In the genomic region with DNA sequence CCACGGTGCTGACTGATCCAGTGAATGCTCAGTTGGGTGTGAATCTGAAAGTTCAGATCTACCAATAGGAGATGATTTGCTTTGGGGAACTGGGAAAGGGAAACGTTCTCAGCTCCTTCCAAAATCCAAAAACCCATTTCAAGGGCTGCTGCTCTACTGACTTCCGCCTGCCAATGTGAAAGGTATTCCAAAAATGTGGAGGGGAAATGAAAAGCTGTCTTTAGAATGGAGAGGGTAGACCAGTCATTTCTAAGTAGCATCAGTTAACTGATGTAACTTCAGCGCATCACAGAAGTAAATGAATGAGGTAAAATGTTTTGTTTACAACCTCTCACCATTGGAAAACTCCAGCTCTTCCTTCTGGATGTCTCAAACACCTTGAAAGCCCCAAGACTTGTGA, we compare ENCODE assay signal across 1 cellular context.
TF ChIP-seq lines count a peak whose summit lies in the region.

No MANE protein-coding gene starts in this region.

TF ChIP-seq in HepG2, 621 proteins besides CTCF, POLR2A, EP300 and RAD21 (continued from another document):
- TF ChIP-seq, protein P1, sequence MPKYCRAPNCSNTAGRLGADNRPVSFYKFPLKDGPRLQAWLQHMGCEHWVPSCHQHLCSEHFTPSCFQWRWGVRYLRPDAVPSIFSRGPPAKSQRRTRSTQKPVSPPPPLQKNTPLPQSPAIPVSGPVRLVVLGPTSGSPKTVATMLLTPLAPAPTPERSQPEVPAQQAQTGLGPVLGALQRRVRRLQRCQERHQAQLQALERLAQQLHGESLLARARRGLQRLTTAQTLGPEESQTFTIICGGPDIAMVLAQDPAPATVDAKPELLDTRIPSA (CRISPR knock-in tag; IDR thresholded peaks at IDR 0.05; ENCODE audit: borderline replicate concordance), result no peak
- TF ChIP-seq GFI1 (CRISPR knock-in tag; IDR thresholded peaks at IDR 0.05; ENCODE audit: borderline replicate concordance) (no peak), CHCHD3 (CRISPR knock-in tag; IDR thresholded peaks at IDR 0.05) (no peak), ZNF354B (CRISPR knock-in tag; IDR thresholded peaks at IDR 0.05) (no peak), ZNF556 (CRISPR knock-in tag; IDR thresholded peaks at IDR 0.05; ENCODE audit: borderline replicate concordance) (no peak), ZNF101 (CRISPR knock-in tag; IDR thresholded peaks at IDR 0.05; ENCODE audit: borderline replicate concordance, low read depth) (no peak), ELF1 (CRISPR knock-in tag; IDR thresholded peaks at IDR 0.05) (no peak), KIAA2018 (CRISPR knock-in tag; IDR thresholded peaks at IDR 0.05; ENCODE audit: borderline replicate concordance) (no peak), ZNF234 (CRISPR knock-in tag; conservative IDR thresholded peaks at IDR 0.05) (no peak)
